ENCODE assay signal across 1 cellular context in genomic region chr12:132761911-132762583, GRCh38.
TF ChIP-seq lines count a peak whose summit lies in the region.

No MANE protein-coding gene starts in this region.

TF ChIP-seq in GM12878, 131 proteins besides CTCF, POLR2A, EP300 and RAD21 (continued from another document):
- TF ChIP-seq ZNF687 (IDR thresholded peaks at IDR 0.05) (peak; percentile 75), IKZF1 (conservative IDR thresholded peaks at IDR 0.05) (peak; percentile 81), BCL11A (IDR thresholded peaks at IDR 0.05; ENCODE audit: low read depth, low read length) (no peak), ASH2L (IDR thresholded peaks at IDR 0.05; ENCODE audit: borderline replicate concordance, low read depth) (no peak), MTA2 (IDR thresholded peaks at IDR 0.05; ENCODE audit: low read depth) (no peak), PBX3 (IDR thresholded peaks at IDR 0.05; ENCODE audit: insufficient replicate concordance, low read depth, low read length) (no peak), FOXK2 (IDR thresholded peaks at IDR 0.05) (no peak), ZZZ3 (IDR thresholded peaks at IDR 0.05; ENCODE audit: control insufficient read depth, insufficient read length, low read depth) (no peak), DPF2 (IDR thresholded peaks at IDR 0.05) (peak; percentile 72), PAX8 (IDR thresholded peaks at IDR 0.05) (no peak), ZNF207 (IDR thresholded peaks at IDR 0.05; ENCODE audit: borderline replicate concordance) (0 out of 2 replicates have a peak, but pooled peaks have one; percentile 65), ZNF274 (IDR thresholded peaks at IDR 0.05; ENCODE audit: insufficient read depth, insufficient read length) (no peak), RUNX3 (IDR thresholded peaks at IDR 0.05; ENCODE audit: low read length) (peak; percentile 58; the same call in 1 of the 2 replicates), ZNF384 (IDR thresholded peaks at IDR 0.05; ENCODE audit: borderline replicate concordance, low read depth, low read length) (no peak), SMAD1 (IDR thresholded peaks at IDR 0.05; ENCODE audit: low read depth, partially characterized antibody) (no peak), CEBPZ (IDR thresholded peaks at IDR 0.05; ENCODE audit: low read depth, low read length) (no peak), EGR1 (IDR thresholded peaks at IDR 0.05; ENCODE audit: borderline replicate concordance in 1 of 2, low read depth in 2 of 2, low read length in 2 of 2) (peak; percentile 6 to 57; a peak in 2 of 3 replicates), IRF4 (IDR thresholded peaks at IDR 0.05; ENCODE audit: low read depth, low read length) (no peak), RBBP5 (conservative IDR thresholded peaks at IDR 0.05) (no peak), SRF (IDR thresholded peaks at IDR 0.05; ENCODE audit: low read depth in 2 of 2, low read length in 2 of 2) (0 out of 4 replicates have a peak, but pooled peaks of 1 of the 2 experiments have one; percentile 0), TCF7 (IDR thresholded peaks at IDR 0.05; ENCODE audit: borderline replicate concordance) (no peak), RB1 (IDR thresholded peaks at IDR 0.05; ENCODE audit: borderline replicate concordance) (peak; percentile 79; the same call in 1 of the 2 replicates)
